1 cellular context compared by ENCODE assay signal in genomic region chr2:85330839-85331636, GRCh38.
TF ChIP-seq lines count a peak whose summit lies in the region.

No MANE protein-coding gene starts in this region.

TF ChIP-seq in WTC11, 78 proteins besides CTCF, POLR2A, EP300 and RAD21 (continued from another document):
- TF ChIP-seq AFF4 (CRISPR knock-in tag; IDR thresholded peaks at IDR 0.05; ENCODE audit: borderline replicate concordance) (no peak), TCF7 (CRISPR knock-in tag; IDR thresholded peaks at IDR 0.05; ENCODE audit: low read depth) (no peak), JUN (CRISPR knock-in tag; IDR thresholded peaks at IDR 0.05) (no peak), MLX (CRISPR knock-in tag; IDR thresholded peaks at IDR 0.05) (no peak), SP1 (CRISPR knock-in tag; conservative IDR thresholded peaks at IDR 0.05) (no peak), ATF3 (CRISPR knock-in tag; conservative IDR thresholded peaks at IDR 0.05) (no peak), ZNF232 (CRISPR knock-in tag; IDR thresholded peaks at IDR 0.05) (no peak), ZBTB43 (CRISPR knock-in tag; IDR thresholded peaks at IDR 0.05) (no peak), NFYB (CRISPR knock-in tag; conservative IDR thresholded peaks at IDR 0.05; ENCODE audit: low read depth) (no peak), ZNF423 (CRISPR knock-in tag; IDR thresholded peaks at IDR 0.05) (no peak), ZNF416 (CRISPR knock-in tag; IDR thresholded peaks at IDR 0.05) (no peak), IRF2 (CRISPR knock-in tag; IDR thresholded peaks at IDR 0.05; ENCODE audit: borderline replicate concordance, low read depth) (no peak), MXD4 (CRISPR knock-in tag; IDR thresholded peaks at IDR 0.05; ENCODE audit: borderline replicate concordance) (no peak), ZNF671 (CRISPR knock-in tag; IDR thresholded peaks at IDR 0.05) (no peak)
TF ChIP-seq in WTC11: peak in this region for 0.
